Comparison of ENCODE assay signal across 11 cellular contexts in the genomic region with DNA sequence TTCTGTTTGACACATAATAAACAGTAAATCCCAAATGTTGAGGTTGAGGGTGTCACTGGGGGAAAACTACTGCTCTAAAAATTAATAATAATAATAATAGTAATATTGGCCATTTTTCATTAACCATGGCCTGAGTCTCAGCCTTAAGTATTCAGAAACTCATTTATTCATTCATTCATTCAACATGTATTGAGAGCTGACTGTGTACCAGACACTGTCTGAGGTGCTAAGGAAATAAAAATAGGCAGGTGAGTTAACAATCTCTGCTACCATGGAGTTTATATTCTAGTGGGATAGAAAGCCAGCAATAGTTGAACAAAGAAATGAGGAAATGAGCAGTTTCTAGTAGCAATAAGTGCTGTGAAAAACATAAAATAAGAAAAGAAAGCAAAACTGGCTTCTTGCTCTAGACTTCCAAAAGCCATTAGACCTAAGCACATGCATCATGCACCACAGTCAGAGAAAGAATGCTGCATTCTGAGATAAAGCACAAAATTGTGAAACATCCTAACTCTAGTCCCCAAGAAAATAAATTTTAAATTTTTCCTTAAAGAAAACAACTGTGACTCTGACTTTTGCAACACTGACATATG.
A peak's percentile ranks its signal among the peaks of the same experiment; 100 is the strongest.
DNase-seq lines count a peak whose midpoint lies in the region; ATAC-seq and TF ChIP-seq lines count a peak whose summit lies in the region.
"Had no signal": no experiment of that assay in that cellular context is flagged by ENCODE, and none has a peak within 500 bp of the region (broad histone marks: within the 10 kb centered on the region; RNA-seq: fewer than 3 reads in every experiment).

No MANE protein-coding gene starts in this region.

- no peak overlapping the region for H3K4me3 ChIP-seq in GM12865 (ENCODE audit: low read depth, low read length)
- H3K4me3 ChIP-seq in tibial nerve: no peak overlapping the region
- H3K4me3 ChIP-seq: lower lobe of right lung, psoas muscle had no signal

- no peak overlapping the region for H3K4me3 Mint-ChIP-seq in MCF 10A (ENCODE audit: unreplicated experiment)

- no peaks in the 10 kb centered on the region for H3K36me3 Mint-ChIP-seq in MCF 10A (ENCODE audit: insufficient read depth, unreplicated experiment)

- CTCF ChIA-PET in MCF 10A (lab: Yijun Ruan, JAX): no interaction called here

- TF ChIP-seq EP300 in tibial nerve (IDR thresholded peaks at IDR 0.05): no peak

- no peak for TF ChIP-seq POLR2A in tibial nerve (IDR thresholded peaks at IDR 0.05)

- H3K27me3 Mint-ChIP-seq in MCF 10A (ENCODE audit: insufficient read depth, unreplicated experiment): no peaks in the 10 kb centered on the region

- H3K4me1 ChIP-seq in tibial nerve: no peaks in the 10 kb centered on the region
- H3K4me1 ChIP-seq: lower lobe of right lung, psoas muscle had no signal

- POLR2A ChIA-PET in MCF 10A (lab: Yijun Ruan, JAX): interaction anchor here (1.2 kb wide), 1 partner anchor 12 kb away, joined by 4 read pairs; no protein-coding TSS in a partner anchor

- ATAC-seq in GM19395 (IDR thresholded peaks at IDR 0.05; ENCODE audit: unreplicated experiment) (peak; percentile 99), HG02840 (IDR thresholded peaks at IDR 0.05; ENCODE audit: low FRiP score, unreplicated experiment) (peak; percentile 91), HG03520 (IDR thresholded peaks at IDR 0.05; ENCODE audit: unreplicated experiment) (peak; percentile 96)
- ATAC-seq: lower lobe of right lung, psoas muscle had no signal

- DNase-seq in GM12865 (ENCODE audit: low read depth) (peak; percentile 66), tibial nerve (ENCODE audit: low spot score in 2 of 2) (no peak), posterior cingulate gyrus (no peak), MCF 10A (ENCODE audit: unreplicated experiment) (no peak)
- DNase-seq in activated CD4-positive, alpha-beta T cell treated with anti-CD3 and anti-CD28 coated beads, Interleukin-2, amount 50 U/mL, for 48 hours: no peak
- DNase-seq: lower lobe of right lung, NCI-H146, psoas muscle had no signal

- no peak overlapping the region for H3K27ac ChIP-seq in tibial nerve
- H3K27ac ChIP-seq: lower lobe of right lung, psoas muscle had no signal

- H3K27me3 ChIP-seq in tibial nerve: no peaks in the 10 kb centered on the region

- intact Hi-C loops in posterior cingulate gyrus (cut with DNase I): no loop called here
- intact Hi-C loops in MCF 10A (cut with micrococcal nuclease): no loop called here

- BruUV-seq in MCF 10A (replicated peaks; lab: Mats Ljungman, UMichigan): no TSS peak

- TF ChIP-seq CTCF in GM12865 (IDR thresholded peaks at IDR 0.05; ENCODE audit: insufficient read depth, low read depth, low read length, missing control alignments) (no peak), tibial nerve (IDR thresholded peaks at IDR 0.05) (no peak), MCF 10A (IDR thresholded peaks at IDR 0.05; ENCODE audit: unreplicated experiment) (no peak)

- no peaks in the 10 kb centered on the region for H3K9me3 Mint-ChIP-seq in MCF 10A (ENCODE audit: unreplicated experiment)

- no peaks in the 10 kb centered on the region for H3K4me1 Mint-ChIP-seq in MCF 10A (ENCODE audit: insufficient read depth, unreplicated experiment)

- no peak overlapping the region for H3K27ac Mint-ChIP-seq in MCF 10A (ENCODE audit: low read depth, unreplicated experiment)

- peaks cover 0 to 6% (median 3%) of the 10 kb centered on the region in 4 donors for H3K9me3 ChIP-seq in tibial nerve

- no peaks in the 10 kb centered on the region for H3K36me3 ChIP-seq in tibial nerve
- H3K36me3 ChIP-seq: lower lobe of right lung had no signal
